24 cellular contexts compared by ENCODE assay signal in genomic region chr12:24494401-24494800, GRCh38.
"Had no signal": no experiment of that assay in that cellular context is flagged by ENCODE, and none has a peak within 500 bp of the region (broad histone marks: within the 10 kb centered on the region; RNA-seq: fewer than 3 reads in every experiment).

No MANE protein-coding gene starts in this region.

- H3K27ac ChIP-seq: esophagus muscularis mucosa, right lobe of liver, skin epidermis, thyroid gland, upper lobe of left lung, vagina had no signal

- H3K9me3 ChIP-seq: esophagus muscularis mucosa, right lobe of liver, thyroid gland, upper lobe of left lung, vagina had no signal

- H3K27me3 ChIP-seq: esophagus muscularis mucosa, right lobe of liver, thyroid gland, upper lobe of left lung, vagina had no signal

- H3K4me3 ChIP-seq: esophagus muscularis mucosa, right lobe of liver, skin epidermis, thyroid gland, upper lobe of left lung, vagina had no signal

- H3K36me3 ChIP-seq: esophagus muscularis mucosa, right lobe of liver, thyroid gland, upper lobe of left lung, vagina had no signal

- ATAC-seq: activated CD8-positive, alpha-beta T cell treated with anti-CD3 and anti-CD28 coated beads for 36 hours; activated naive CD4-positive, alpha-beta T cell treated with anti-CD3 and anti-CD28 coated beads, Interleukin-2, amount 50 U/mL, for 72 hours; activated T-cell treated with anti-CD3 and anti-CD28 coated beads, Interleukin-2, amount 50 U/mL, for 72 hours; left cardiac atrium; left ventricle myocardium superior; right lobe of liver; stimulated activated effector memory CD8-positive, alpha-beta T cell treated with anti-CD3 and anti-CD28 coated beads, Interleukin-12 subunit alpha, Interleukin-12 subunit beta, amount 100 ng/mL, for 72 hours; stimulated activated naive CD8-positive, alpha-beta T cell treated with anti-CD3 and anti-CD28 coated beads, Interleukin-15, amount 100 ng/mL, for 72 hours had no signal

- DNase-seq: activated CD4-positive, alpha-beta T cell treated with anti-CD3 and anti-CD28 coated beads for 1 hour; activated CD4-positive, alpha-beta T cell treated with anti-CD3 and anti-CD28 coated beads, Interleukin-2, amount 10 ng/mL, durations not matched to agents 7 days and 5 days; activated CD8-positive, alpha-beta T cell treated with anti-CD3 and anti-CD28 coated beads for 36 hours; activated naive CD4-positive, alpha-beta T cell; activated T-cell treated with anti-CD3 and anti-CD28 coated beads, Interleukin-2, amount 50 U/mL, for 72 hours; anterior cingulate cortex; caudate nucleus; dermis blood vessel endothelial cell; effector CD4-positive, alpha-beta T cell; foreskin melanocyte; left cardiac atrium; left ventricle myocardium superior; posterior cingulate gyrus; right lobe of liver; stimulated activated CD4-positive, alpha-beta T cell treated with anti-CD3 and anti-CD28 coated beads, Interleukin-4, amount 100 ng/mL, for 24 hours; stimulated activated naive CD8-positive, alpha-beta T cell treated with anti-CD3 and anti-CD28 coated beads, Interleukin-15, amount 100 ng/mL, for 72 hours; T-helper 2 cell; thyroid gland; upper lobe of left lung had no signal
